In the genomic region with DNA sequence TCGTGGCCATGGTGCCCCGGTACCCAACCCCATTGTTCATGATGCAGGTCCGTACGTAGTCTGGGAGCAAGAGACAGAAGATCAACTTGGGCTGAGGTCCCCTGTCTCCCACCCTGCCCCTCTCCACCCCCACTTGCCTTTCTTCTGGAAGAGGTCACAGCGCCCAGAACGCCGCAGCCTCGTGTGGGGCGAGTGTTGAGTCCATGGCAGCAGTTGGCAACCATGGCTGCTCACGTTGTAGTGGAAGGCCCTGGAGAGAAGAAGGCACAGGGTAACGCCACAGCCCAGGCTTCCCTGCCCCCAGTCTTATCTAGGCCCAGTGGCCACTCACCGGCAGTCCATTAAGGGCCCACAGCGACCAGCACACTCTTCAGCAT, we compare ENCODE assay signal across 1 cellular context.
TF ChIP-seq lines count a peak whose summit lies in the region.

No MANE protein-coding gene starts in this region.

TF ChIP-seq in K562, 482 proteins besides CTCF, POLR2A, EP300 and RAD21:
- 0 out of 2 replicates have a peak, but pooled peaks have one; percentile 13 for TF ChIP-seq POLR2G (IDR thresholded peaks at IDR 0.05; ENCODE audit: low read depth, low read length)
